9 cellular contexts compared by ENCODE assay signal in genomic region chr3:76585794-76586392, GRCh38.
DNase-seq lines count a peak whose midpoint lies in the region; ATAC-seq, FAIRE-seq and TF ChIP-seq lines count a peak whose summit lies in the region.
"Had no signal": no experiment of that assay in that cellular context is flagged by ENCODE, and none has a peak within 500 bp of the region (broad histone marks: within the 10 kb centered on the region; RNA-seq: fewer than 3 reads in every experiment).

No MANE protein-coding gene starts in this region.

- H3K4me3 Mint-ChIP-seq in activated T-helper 17 cell treated with anti-CD3 and anti-CD28 coated beads, Interleukin-2, amount 50 U/mL, for 72 hours = no peak overlapping the region
- H3K4me3 Mint-ChIP-seq in activated CD4-positive, alpha-beta memory T cell treated with anti-CD3 and anti-CD28 coated beads for 36 hours = no peak overlapping the region

- DNase-seq in AG08396 (ENCODE audit: low spot score) (peak; percentile 14), ecto neural progenitor cell (ENCODE audit: low spot score) (no peak)
- DNase-seq in activated CD4-positive, alpha-beta memory T cell treated with anti-CD3 and anti-CD28 coated beads for 36 hours = no peak
- no peak for DNase-seq in central memory CD4-positive, alpha-beta T cell
- DNase-seq: spleen had no signal

- no peaks in the 10 kb centered on the region for H3K4me1 Mint-ChIP-seq in activated T-helper 17 cell treated with anti-CD3 and anti-CD28 coated beads, Interleukin-2, amount 50 U/mL, for 72 hours
- H3K4me1 Mint-ChIP-seq in activated CD4-positive, alpha-beta memory T cell treated with anti-CD3 and anti-CD28 coated beads for 36 hours (ENCODE audit: low read depth) = no peaks in the 10 kb centered on the region

- ATAC-seq in GM18868 (IDR thresholded peaks at IDR 0.05; ENCODE audit: unreplicated experiment) (peak; percentile 51), SK-N-SH treated with all-trans-retinoic acid at 6 μM for 48 hours (peak; percentile 62; the same call in 2 of the 3 replicates)
- ATAC-seq in activated T-helper 17 cell treated with anti-CD3 and anti-CD28 coated beads, Interleukin-2, amount 50 U/mL, for 72 hours (replicated peaks) = no peak

- H3K27ac Mint-ChIP-seq in activated T-helper 17 cell treated with anti-CD3 and anti-CD28 coated beads, Interleukin-2, amount 50 U/mL, for 72 hours = no peak overlapping the region
- no peak overlapping the region for H3K27ac Mint-ChIP-seq in activated CD4-positive, alpha-beta memory T cell treated with anti-CD3 and anti-CD28 coated beads for 36 hours

- no peaks in the 10 kb centered on the region for H3K36me3 Mint-ChIP-seq in activated T-helper 17 cell treated with anti-CD3 and anti-CD28 coated beads, Interleukin-2, amount 50 U/mL, for 72 hours (ENCODE audit: low read depth)
- no peaks in the 10 kb centered on the region for H3K36me3 Mint-ChIP-seq in activated CD4-positive, alpha-beta memory T cell treated with anti-CD3 and anti-CD28 coated beads for 36 hours

- POLR2A ChIA-PET in activated CD4-positive, alpha-beta memory T cell treated with anti-CD3 and anti-CD28 coated beads for 36 hours (lab: Charles Lee) = no interaction called here

- H3K27me3 Mint-ChIP-seq in activated T-helper 17 cell treated with anti-CD3 and anti-CD28 coated beads, Interleukin-2, amount 50 U/mL, for 72 hours = no peaks in the 10 kb centered on the region
- no peaks in the 10 kb centered on the region for H3K27me3 Mint-ChIP-seq in activated CD4-positive, alpha-beta memory T cell treated with anti-CD3 and anti-CD28 coated beads for 36 hours

- intact Hi-C loops in activated CD4-positive, alpha-beta memory T cell treated with anti-CD3 and anti-CD28 coated beads for 36 hours (cut with micrococcal nuclease) = no loop called here

- peak; percentile 90 for FAIRE-seq in islet of Langerhans (lab: Jason Lieb, UNC)

- CTCF ChIA-PET in activated CD4-positive, alpha-beta memory T cell treated with anti-CD3 and anti-CD28 coated beads for 36 hours (lab: Charles Lee) = no interaction called here

- peaks cover 17% of the 10 kb centered on the region for H3K9me3 Mint-ChIP-seq in activated T-helper 17 cell treated with anti-CD3 and anti-CD28 coated beads, Interleukin-2, amount 50 U/mL, for 72 hours
- H3K9me3 Mint-ChIP-seq in activated CD4-positive, alpha-beta memory T cell treated with anti-CD3 and anti-CD28 coated beads for 36 hours = peaks cover 15% of the 10 kb centered on the region

TF ChIP-seq in SK-N-SH treated with all-trans-retinoic acid at 6 μM for 48 hours, 23 proteins besides CTCF, POLR2A, EP300 and RAD21:
- no peak for TF ChIP-seq OSR1 (CRISPR knock-in tag; IDR thresholded peaks at IDR 0.05)
- no peak for TF ChIP-seq ISL1 (CRISPR knock-in tag; IDR thresholded peaks at IDR 0.05)
- no peak for TF ChIP-seq PPARA (CRISPR knock-in tag; IDR thresholded peaks at IDR 0.05; ENCODE audit: borderline replicate concordance)
- TF ChIP-seq TSHZ2 (CRISPR knock-in tag; IDR thresholded peaks at IDR 0.05) = no peak
- no peak for TF ChIP-seq ZNF8 (CRISPR knock-in tag; IDR thresholded peaks at IDR 0.05)
- no peak for TF ChIP-seq ZFP30 (CRISPR knock-in tag; IDR thresholded peaks at IDR 0.05)
- no peak for TF ChIP-seq POU6F1 (CRISPR knock-in tag; IDR thresholded peaks at IDR 0.05; ENCODE audit: borderline replicate concordance, low read depth)
- TF ChIP-seq ZC3H10 (CRISPR knock-in tag; IDR thresholded peaks at IDR 0.05) = no peak
- TF ChIP-seq CREB5 (CRISPR knock-in tag; IDR thresholded peaks at IDR 0.05; ENCODE audit: low read depth) = no peak
- TF ChIP-seq ARNTL (CRISPR knock-in tag; IDR thresholded peaks at IDR 0.05; ENCODE audit: borderline replicate concordance, low read depth) = no peak
- no peak for TF ChIP-seq ESRRG (CRISPR knock-in tag; IDR thresholded peaks at IDR 0.05)
- no peak for TF ChIP-seq TCF4 (CRISPR knock-in tag; IDR thresholded peaks at IDR 0.05; ENCODE audit: borderline replicate concordance)
- no peak for TF ChIP-seq CSRNP3 (CRISPR knock-in tag; IDR thresholded peaks at IDR 0.05)
